Comparison of ENCODE assay signal across 23 cellular contexts in genomic region chr1:54149734-54150133, GRCh38. TPM values are rescaled to one million over a fixed set of nuclear protein-coding genes. Genes with fewer than 3 reads are reported as not detected.
DNase-seq lines count a peak whose midpoint lies in the region; ATAC-seq, FAIRE-seq and TF ChIP-seq lines count a peak whose summit lies in the region.
"Had no signal": no experiment of that assay in that cellular context is flagged by ENCODE, and none has a peak within 500 bp of the region (broad histone marks: within the 10 kb centered on the region; RNA-seq: fewer than 3 reads in every experiment).

No MANE protein-coding gene starts in this region.

- H3K9me3 Mint-ChIP-seq in chondrocyte (ENCODE audit: low read depth): no peaks in the 10 kb centered on the region
- H3K9me3 Mint-ChIP-seq: CD4-positive, alpha-beta T cell; CD8-positive, alpha-beta T cell had no signal

- TF ChIP-seq RAD21 in HepG2 (CRISPR knock-in tag; IDR thresholded peaks at IDR 0.05): no peak

- 65% methylated on average over 3 of the region's 3 CpGs for WGBS in HepG2 (ENCODE audit: low lambda C conversion rate)
- WGBS in right lobe of liver (ENCODE audit: insufficient coverage, low coverage, low lambda C conversion rate, missing lambda C conversion rate): 90% methylated on average over 3 of the region's 3 CpGs

- peaks cover 14% of the 10 kb centered on the region for H3K4me1 Mint-ChIP-seq in chondrocyte (ENCODE audit: low read depth)
- H3K4me1 Mint-ChIP-seq: B cell had no signal

- no peak overlapping the region for H3K27ac ChIP-seq in HepG2 (ENCODE audit: extremely low read length, insufficient read depth, low read length)
- H3K27ac ChIP-seq in right lobe of liver: no peak overlapping the region
- H3K27ac ChIP-seq: 22Rv1; A549; BLaER1 treated with 17β-estradiol and CSF1 and Interleukin-3, amounts not matched to agents 10 nM and 100 nM; C4-2B had no signal

- BruUV-seq in HepG2 (replicated peaks; lab: Mats Ljungman, UMichigan): no TSS peak

- ATAC-seq in HepG2 (no peak), right lobe of liver (no peak)
- ATAC-seq: A549; CD8-positive, alpha-beta T cell had no signal

- TF ChIP-seq EP300 in HepG2 (IDR thresholded peaks at IDR 0.05; ENCODE audit: low read depth in 2 of 2, low read length in 2 of 2): no peak
- TF ChIP-seq EP300 in HepG2 (CRISPR knock-in tag; IDR thresholded peaks at IDR 0.05; ENCODE audit: borderline replicate concordance): no peak

- no peak overlapping the region for H3K4me2 ChIP-seq in HepG2 (ENCODE audit: low read depth, low read length)
- H3K4me2 ChIP-seq: A549; BLaER1 treated with 17β-estradiol and CSF1 and Interleukin-3, amounts not matched to agents 10 nM and 100 nM had no signal

- H3K9me3 ChIP-seq in HepG2 (ENCODE audit: low read length): no peaks in the 10 kb centered on the region
- H3K9me3 ChIP-seq in right lobe of liver: no peaks in the 10 kb centered on the region
- H3K9me3 ChIP-seq: A549; BLaER1 treated with 17β-estradiol and CSF1 and Interleukin-3, amounts not matched to agents 10 nM and 100 nM; Caco-2 had no signal

- no peaks in the 10 kb centered on the region for H3K36me3 Mint-ChIP-seq in chondrocyte (ENCODE audit: low read depth)
- H3K36me3 Mint-ChIP-seq: CD8-positive, alpha-beta T cell had no signal

- peaks cover 0 to 1% of the 10 kb centered on the region in 2 experiments; a peak in 1 of 5 replicates for H3K27me3 ChIP-seq in HepG2 (ENCODE audit: control insufficient read depth in 1 of 2, insufficient read depth in 2 of 2, low read length in 2 of 2)
- no peaks in the 10 kb centered on the region for H3K27me3 ChIP-seq in right lobe of liver
- H3K27me3 ChIP-seq: BLaER1 treated with 17β-estradiol and CSF1 and Interleukin-3, amounts not matched to agents 10 nM and 100 nM had no signal

- H4K20me1 ChIP-seq in HepG2 (ENCODE audit: insufficient read depth, low read length): no peaks in the 10 kb centered on the region
- H4K20me1 ChIP-seq: BLaER1 treated with 17β-estradiol and CSF1 and Interleukin-3, amounts not matched to agents 10 nM and 100 nM had no signal

- CTCF ChIA-PET in HepG2 (lab: Yijun Ruan, JAX; ENCODE audit: low intra/inter-chr PET ratio, low total read pairs): no interaction called here

- intact Hi-C loops in HepG2 (cut with micrococcal nuclease; ENCODE audit: unreplicated experiment) (no loop called here), right lobe of liver (cut with DNase I) (no loop called here)

- H3K4me3 Mint-ChIP-seq in chondrocyte (ENCODE audit: unreplicated experiment): no peak overlapping the region
- H3K4me3 Mint-ChIP-seq: B cell; CD4-positive, alpha-beta T cell; CD8-positive, alpha-beta T cell had no signal

- H3K4me3 ChIP-seq in HepG2 (replicated peaks in 1 of 3; ENCODE audit: insufficient read depth in 1 of 3, low read depth in 2 of 3, low read length in 3 of 3): no peak overlapping the region
- no peak overlapping the region for H3K4me3 ChIP-seq in right lobe of liver
- H3K4me3 ChIP-seq: A549; BLaER1 treated with 17β-estradiol and CSF1 and Interleukin-3, amounts not matched to agents 10 nM and 100 nM had no signal

- no peak overlapping the region for H2AFZ ChIP-seq in HepG2 (ENCODE audit: low read length)

- in situ Hi-C loops in HepG2 (cut with HindIII; ENCODE audit: extremely low pct_ligation_motif_present, low pct_unique_long_range_greater_than_20kb): no loop called here

- H3K4me1 ChIP-seq in HepG2 (ENCODE audit: insufficient read depth, low read length): peaks cover 11% of the 10 kb centered on the region
- peaks cover 0 to 11% (median 4%) of the 10 kb centered on the region in 4 donors for H3K4me1 ChIP-seq in right lobe of liver

- H3K27me3 Mint-ChIP-seq in chondrocyte (ENCODE audit: low read depth): no peaks in the 10 kb centered on the region
- H3K27me3 Mint-ChIP-seq: B cell; CD4-positive, alpha-beta T cell had no signal

- no peak overlapping the region for H3K27ac Mint-ChIP-seq in chondrocyte (ENCODE audit: unreplicated experiment)
- H3K27ac Mint-ChIP-seq: B cell; CD4-positive, alpha-beta T cell; CD8-positive, alpha-beta T cell had no signal

- TF ChIP-seq POLR2A in HepG2 (IDR thresholded peaks at IDR 0.05; ENCODE audit: insufficient read depth in 1 of 2, low read depth in 2 of 2, low read length in 2 of 2) (no peak), right lobe of liver (IDR thresholded peaks at IDR 0.05) (no peak)

- no peak for FAIRE-seq in HepG2 (lab: Jason Lieb, UNC)
- FAIRE-seq: A549, D721Med, G401.6, GM12891, GM19239 had no signal

- DNase-seq in HepG2 (ENCODE audit: low spot score) (no peak), right lobe of liver (no peak), chondrocyte (ENCODE audit: low spot score) (peak; percentile 43), NCI-H1417 treated with DMSO at 0.1 percent for 48 hours (lab: John Stamatoyannopoulos, UW) (no peak), NCI-H446 treated with DMSO at 0.1 percent for 48 hours (lab: John Stamatoyannopoulos, UW) (no peak)
- DNase-seq: AML-193; Caco-2; Calu3; CD4-positive, alpha-beta T cell; CD8-positive, alpha-beta T cell; DMS79 treated with DMSO at 0.1 percent for 48 hours; GF-D8 had no signal

- TF ChIP-seq CTCF in HepG2 (CRISPR knock-in tag; IDR thresholded peaks at IDR 0.05) (no peak), right lobe of liver (IDR thresholded peaks at IDR 0.05) (no peak), chondrocyte (IDR thresholded peaks at IDR 0.05) (no peak)

- no peaks in the 10 kb centered on the region for H3K79me2 ChIP-seq in HepG2 (ENCODE audit: insufficient read depth, low read length)

- H3K9ac ChIP-seq in HepG2 (ENCODE audit: insufficient read depth, low read depth, low read length): no peak overlapping the region
- H3K9ac ChIP-seq: BLaER1 treated with 17β-estradiol and CSF1 and Interleukin-3, amounts not matched to agents 10 nM and 100 nM had no signal

- POLR2A ChIA-PET in HepG2 (lab: Yijun Ruan, JAX): no interaction called here

- H3K36me3 ChIP-seq in HepG2 (replicated peaks in 1 of 2; ENCODE audit: control insufficient read depth in 1 of 2, insufficient read depth in 2 of 2, low read length in 2 of 2) (no peaks in the 10 kb centered on the region), right lobe of liver (no peaks in the 10 kb centered on the region)
- H3K36me3 ChIP-seq: BLaER1 treated with 17β-estradiol and CSF1 and Interleukin-3, amounts not matched to agents 10 nM and 100 nM had no signal

RNA-seq across cellular contexts. Expression of gene CDCP2, which starts 3.1 kb away (rescaled TPM):
- total RNA-seq in HepG2 (2016; rRNA removed; fragmentation: Illumina TruSeq; extraction: Trizol): not detected in 2 replicates
- total RNA-seq in HepG2 (2016; cell fraction: cytosol; rRNA removed; fragmentation: Illumina TruSeq; extraction: Trizol; ENCODE audit: low read depth): not detected in 2 replicates
- not detected in 2 replicates for total RNA-seq in HepG2 (2016; cell fraction: insoluble cytoplasmic fraction; rRNA removed; fragmentation: Illumina TruSeq; extraction: Trizol)
- not detected in 2 replicates for total RNA-seq in HepG2 (2016; cell fraction: membrane; rRNA removed; fragmentation: Illumina TruSeq; extraction: Trizol)
- total RNA-seq in HepG2 (2016; cell fraction: nucleus; rRNA removed; fragmentation: Illumina TruSeq; extraction: Trizol): not detected in 2 replicates
- 0.03 TPM in 1 of 2 replicates, not detected in the other for polyA plus RNA-seq in HepG2 (2011; rRNA removed)
- polyA plus RNA-seq in HepG2 (2011; cell fraction: cytosol; rRNA removed): not detected in 2 replicates
- polyA plus RNA-seq in HepG2 (2011; cell fraction: nucleus; rRNA removed): not detected in 2 replicates
- polyA plus RNA-seq in HepG2 (2012): not detected in 2 replicates
- polyA plus RNA-seq in HepG2 (2016; cell fraction: cytosol; fragmentation: Illumina TruSeq; extraction: Trizol; ENCODE audit: low read depth): not detected in 2 replicates
- not detected in 2 replicates for polyA plus RNA-seq in HepG2 (2016; cell fraction: insoluble cytoplasmic fraction; fragmentation: Illumina TruSeq; extraction: Trizol; ENCODE audit: low read depth)
- not detected in 2 replicates for polyA plus RNA-seq in HepG2 (2016; cell fraction: membrane; fragmentation: Illumina TruSeq; extraction: Trizol; ENCODE audit: low read depth)
- not detected in 2 replicates for polyA plus RNA-seq in HepG2 (2016; cell fraction: nucleus; fragmentation: Illumina TruSeq; extraction: Trizol; ENCODE audit: insufficient read depth, low read depth)
- polyA minus RNA-seq in HepG2 (2011; rRNA and poly(A)+ RNA removed; ENCODE audit: low replicate concordance): not detected in 2 replicates
- polyA minus RNA-seq in HepG2 (2011; cell fraction: cytosol; rRNA and poly(A)+ RNA removed): not detected in 2 replicates
- not detected in 2 replicates for polyA minus RNA-seq in HepG2 (2011; cell fraction: nucleus; rRNA and poly(A)+ RNA removed)
- not detected for total RNA-seq in right lobe of liver
- not detected in 3 replicates for total RNA-seq in chondrocyte
- total RNA-seq: A172; B cell; Caco-2; Calu3; CD4-positive, alpha-beta T cell; CD8-positive, alpha-beta T cell had no signal
- polyA plus RNA-seq: A549, BJ had no signal

RNA-seq across cellular contexts. Expression of gene CYB5RL, which starts 50.1 kb away (rescaled TPM):
- total RNA-seq in HepG2 (2016; rRNA removed; fragmentation: Illumina TruSeq; extraction: Trizol) (4.1 and 5.0 TPM in 2 replicates), right lobe of liver (1 to 10 TPM; 2.5 to 4.6 (median 3.0) TPM), chondrocyte (7.0 to 7.8 TPM (median 7.5 TPM) in 3 replicates)
- 4.4 and 6.3 TPM in 2 replicates for total RNA-seq in HepG2 (2016; cell fraction: cytosol; rRNA removed; fragmentation: Illumina TruSeq; extraction: Trizol; ENCODE audit: low read depth)
- total RNA-seq in HepG2 (2016; cell fraction: insoluble cytoplasmic fraction; rRNA removed; fragmentation: Illumina TruSeq; extraction: Trizol): 4.6 and 4.8 TPM in 2 replicates
- total RNA-seq in HepG2 (2016; cell fraction: membrane; rRNA removed; fragmentation: Illumina TruSeq; extraction: Trizol): 4.8 and 6.3 TPM in 2 replicates
- 2.2 and 3.2 TPM in 2 replicates for total RNA-seq in HepG2 (2016; cell fraction: nucleus; rRNA removed; fragmentation: Illumina TruSeq; extraction: Trizol)
- 3.7 and 3.9 TPM in 2 replicates for polyA plus RNA-seq in HepG2 (2011; rRNA removed)
- 3.2 TPM in 2 replicates for polyA plus RNA-seq in HepG2 (2011; cell fraction: cytosol; rRNA removed)
- 6.4 and 7.3 TPM in 2 replicates for polyA plus RNA-seq in HepG2 (2011; cell fraction: nucleus; rRNA removed)
- 2.2 and 2.6 TPM in 2 replicates for polyA plus RNA-seq in HepG2 (2012)
- 5.6 and 6.5 TPM in 2 replicates for polyA plus RNA-seq in HepG2 (2016; cell fraction: cytosol; fragmentation: Illumina TruSeq; extraction: Trizol; ENCODE audit: low read depth)
- polyA plus RNA-seq in HepG2 (2016; cell fraction: insoluble cytoplasmic fraction; fragmentation: Illumina TruSeq; extraction: Trizol; ENCODE audit: low read depth): 2.7 and 2.9 TPM in 2 replicates
- polyA plus RNA-seq in HepG2 (2016; cell fraction: membrane; fragmentation: Illumina TruSeq; extraction: Trizol; ENCODE audit: low read depth): 3.5 and 4.4 TPM in 2 replicates
- 4.5 and 5.3 TPM in 2 replicates for polyA plus RNA-seq in HepG2 (2016; cell fraction: nucleus; fragmentation: Illumina TruSeq; extraction: Trizol; ENCODE audit: insufficient read depth, low read depth)
- polyA minus RNA-seq in HepG2 (2011; rRNA and poly(A)+ RNA removed; ENCODE audit: low replicate concordance): 5.6 and 19.2 TPM in 2 replicates
- polyA minus RNA-seq in HepG2 (2011; cell fraction: cytosol; rRNA and poly(A)+ RNA removed): 0.79 and 1.4 TPM in 2 replicates
- 3.5 and 6.2 TPM in 2 replicates for polyA minus RNA-seq in HepG2 (2011; cell fraction: nucleus; rRNA and poly(A)+ RNA removed)

RNA-seq across cellular contexts. Expression of gene MRPL37, which starts 50.2 kb away (rescaled TPM):
- total RNA-seq in HepG2 (2016; rRNA removed; fragmentation: Illumina TruSeq; extraction: Trizol) (127 and 143 TPM in 2 replicates), right lobe of liver (100 to 1,000 TPM in 1 of 6 experiments, 10 to 100 TPM in 5; 56.2 to 108 (median 73.4) TPM), chondrocyte (66.0 to 66.9 TPM (median 66.3 TPM) in 3 replicates)
- 107 and 109 TPM in 2 replicates for total RNA-seq in HepG2 (2016; cell fraction: cytosol; rRNA removed; fragmentation: Illumina TruSeq; extraction: Trizol; ENCODE audit: low read depth)
- total RNA-seq in HepG2 (2016; cell fraction: insoluble cytoplasmic fraction; rRNA removed; fragmentation: Illumina TruSeq; extraction: Trizol): 123 and 145 TPM in 2 replicates
- total RNA-seq in HepG2 (2016; cell fraction: membrane; rRNA removed; fragmentation: Illumina TruSeq; extraction: Trizol): 128 and 139 TPM in 2 replicates
- total RNA-seq in HepG2 (2016; cell fraction: nucleus; rRNA removed; fragmentation: Illumina TruSeq; extraction: Trizol): 50.3 and 58.7 TPM in 2 replicates
- polyA plus RNA-seq in HepG2 (2011; rRNA removed): 26.5 and 31.7 TPM in 2 replicates
- polyA plus RNA-seq in HepG2 (2011; cell fraction: cytosol; rRNA removed): 31.8 and 37.2 TPM in 2 replicates
- polyA plus RNA-seq in HepG2 (2011; cell fraction: nucleus; rRNA removed): 15.6 and 18.1 TPM in 2 replicates
- 81.3 and 106 TPM in 2 replicates for polyA plus RNA-seq in HepG2 (2012)
- polyA plus RNA-seq in HepG2 (2016; cell fraction: cytosol; fragmentation: Illumina TruSeq; extraction: Trizol; ENCODE audit: low read depth): 175 and 183 TPM in 2 replicates
- 248 and 256 TPM in 2 replicates for polyA plus RNA-seq in HepG2 (2016; cell fraction: insoluble cytoplasmic fraction; fragmentation: Illumina TruSeq; extraction: Trizol; ENCODE audit: low read depth)
- polyA plus RNA-seq in HepG2 (2016; cell fraction: membrane; fragmentation: Illumina TruSeq; extraction: Trizol; ENCODE audit: low read depth): 177 and 183 TPM in 2 replicates
- polyA plus RNA-seq in HepG2 (2016; cell fraction: nucleus; fragmentation: Illumina TruSeq; extraction: Trizol; ENCODE audit: insufficient read depth, low read depth): 106 TPM in 2 replicates
- 34.6 and 75.1 TPM in 2 replicates for polyA minus RNA-seq in HepG2 (2011; rRNA and poly(A)+ RNA removed; ENCODE audit: low replicate concordance)
- polyA minus RNA-seq in HepG2 (2011; cell fraction: cytosol; rRNA and poly(A)+ RNA removed): 16.6 and 17.3 TPM in 2 replicates
- polyA minus RNA-seq in HepG2 (2011; cell fraction: nucleus; rRNA and poly(A)+ RNA removed): 12.8 and 13.4 TPM in 2 replicates
